21 cellular contexts compared by ENCODE assay signal in the genomic region with DNA sequence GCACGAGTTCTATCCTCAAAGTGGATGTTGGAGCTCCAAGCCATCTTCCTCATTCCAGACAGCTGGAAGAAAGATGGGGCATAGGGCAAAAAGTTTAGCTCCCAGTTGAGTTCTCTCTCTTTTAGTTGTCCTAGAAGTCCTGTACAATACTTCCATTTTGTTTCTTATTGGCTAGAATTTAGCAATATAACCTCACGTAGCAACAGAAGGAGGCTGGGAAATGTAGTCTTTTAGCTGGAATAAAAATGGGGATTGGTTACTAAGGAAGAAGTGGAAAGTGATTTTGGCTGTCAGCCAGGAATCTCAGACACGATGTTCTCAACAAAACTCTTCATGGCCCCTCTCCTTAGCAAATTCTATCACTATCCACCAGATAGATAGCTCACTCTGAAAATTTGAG.
DNase-seq lines count a peak whose midpoint lies in the region; ATAC-seq and TF ChIP-seq lines count a peak whose summit lies in the region.
"Had no signal": no experiment of that assay in that cellular context is flagged by ENCODE, and none has a peak within 500 bp of the region (broad histone marks: within the 10 kb centered on the region; RNA-seq: fewer than 3 reads in every experiment).

No MANE protein-coding gene starts in this region.

- ATAC-seq in Right ventricle myocardium inferior = peak; percentile 3
- ATAC-seq in right cardiac atrium = no peak
- ATAC-seq in HG02981 (IDR thresholded peaks at IDR 0.05; ENCODE audit: unreplicated experiment) = no peak

- H3K4me2 ChIP-seq in H9 (ENCODE audit: insufficient read depth, insufficient read length, low read length) = no peak overlapping the region
- H3K4me2 ChIP-seq: KMS-11 had no signal

- H2BK120ac ChIP-seq in H9 (ENCODE audit: low read depth, low read length, poor library complexity, severe bottlenecking) = no peak overlapping the region

- H2BK20ac ChIP-seq in H9 (ENCODE audit: low read depth, low read length, poor library complexity, severe bottlenecking) = no peak overlapping the region

- H3K9me3 ChIP-seq in H9 (ENCODE audit: control insufficient read depth, low read depth, low read length) (no peaks in the 10 kb centered on the region), right cardiac atrium (ENCODE audit: control insufficient read depth, low read length) (no peaks in the 10 kb centered on the region)
- H3K9me3 ChIP-seq: HAP-1, SJCRH30 had no signal

- H2AK5ac ChIP-seq in H9 (ENCODE audit: insufficient read length, low read length) = no peak overlapping the region

- WGBS in H9 (ENCODE audit: extremely low coverage, insufficient read length, low lambda C conversion rate) = no CpG with 5 or more reads among the region's 3 CpGs
- WGBS in right cardiac atrium = 46% methylated on average over 3 of the region's 3 CpGs

- H3K79me1 ChIP-seq in H9 (ENCODE audit: insufficient read depth, low read depth, low read length, poor library complexity, severe bottlenecking) = no peaks in the 10 kb centered on the region

- H3K18ac ChIP-seq in H9 (ENCODE audit: insufficient read length, low read depth, low read length) = no peak overlapping the region

- no peak overlapping the region for H2BK15ac ChIP-seq in H9 (ENCODE audit: low read depth, low read length)

- H3K4me1 Mint-ChIP-seq in H9 = peaks cover 4% of the 10 kb centered on the region in 2 experiments

- H3K27ac ChIP-seq in H9 (ENCODE audit: insufficient read length, low read depth, low read length) (no peak overlapping the region), right cardiac atrium (ENCODE audit: low read length) (peak overlapping the region; percentile 71)
- H3K27ac ChIP-seq: KMS-11, SJCRH30 had no signal

- H3T11ph ChIP-seq in H9 (ENCODE audit: low read length) = no peak overlapping the region

- DNase-seq in Right ventricle myocardium inferior (ENCODE audit: missing footprints) = no peak
- DNase-seq in cardiac septum (ENCODE audit: low spot score) = no peak
- no peak for DNase-seq in H9
- DNase-seq in amniotic epithelial cell (ENCODE audit: low read depth) = peak; percentile 21
- no peak for DNase-seq in right cardiac atrium
- DNase-seq in NCI-H82 (lab: John Stamatoyannopoulos, UW) = no peak
- no peak for DNase-seq in inferior parietal cortex (ENCODE audit: extremely low spot score)
- DNase-seq: 8988T, DMS53, HFFc6, NCI-H1092, NCI-H1417 treated with DMSO at 0.1 percent for 48 hours, NCI-H1694 treated with DMSO at 0.1 percent for 48 hours, NCI-H2081 treated with DMSO at 0.1 percent for 48 hours, NCI-H2171 treated with DMSO at 0.1 percent for 48 hours, NCI-H345, NCI-H510A treated with DMSO at 0.1 percent for 48 hours, SJCRH30 had no signal

- H3K4me3 ChIP-seq in right cardiac atrium (ENCODE audit: low read length) = no peak overlapping the region
- H3K4me3 ChIP-seq: HAP-1, SJCRH30 had no signal

- H2BK12ac ChIP-seq in H9 (ENCODE audit: insufficient read length, low read depth, low read length) = no peak overlapping the region

- H3K9ac ChIP-seq in H9 (ENCODE audit: extremely low read depth, insufficient read length, low read length) = no peak overlapping the region
- H3K9ac ChIP-seq: KMS-11 had no signal

- no peak overlapping the region for H3K23ac ChIP-seq in H9 (ENCODE audit: insufficient read length, low read depth, low read length)

- H3K79me2 ChIP-seq in H9 (ENCODE audit: insufficient read depth, low read length) = no peaks in the 10 kb centered on the region

- H3K36me3 Mint-ChIP-seq in H9 (ENCODE audit: insufficient read depth in 1 of 3, low read depth in 3 of 3) = no peaks in the 10 kb centered on the region

- H4K8ac ChIP-seq in H9 (replicated peaks; ENCODE audit: insufficient read length, low read depth, low read length) = no peak overlapping the region

- H3K56ac ChIP-seq in H9 (ENCODE audit: insufficient read length, low read depth, low read length) = no peak overlapping the region

- H4K5ac ChIP-seq in H9 (ENCODE audit: insufficient read length, low read depth, low read length) = no peak overlapping the region

- H3K27me3 ChIP-seq in H9 (ENCODE audit: insufficient read depth, low read length) (no peaks in the 10 kb centered on the region), right cardiac atrium (ENCODE audit: control insufficient read depth, insufficient read depth) (no peaks in the 10 kb centered on the region)
- H3K27me3 ChIP-seq: SJCRH30 had no signal

- H4K91ac ChIP-seq in H9 (ENCODE audit: insufficient read length, low read depth, low read length) = no peak overlapping the region

- no peaks in the 10 kb centered on the region; the same call in 1 of the 2 replicates for H3K4me1 ChIP-seq in H9 (ENCODE audit: insufficient read depth, low read length)
- peaks cover 2% of the 10 kb centered on the region for H3K4me1 ChIP-seq in right cardiac atrium (ENCODE audit: control insufficient read depth, insufficient read depth, low read length)
- H3K4me1 ChIP-seq: HAP-1, SJCRH30 had no signal

- intact Hi-C loops in Right ventricle myocardium inferior (cut with DNase I) = loop anchor here (10.0 kb wide), 1 partner anchor 231 kb away; no protein-coding TSS in a partner anchor
- intact Hi-C loops in cardiac septum (cut with DNase I) = loop anchor here (5.0 kb wide), 2 partner anchors 68 to 77 kb away; no protein-coding TSS in a partner anchor
- intact Hi-C loops in right cardiac atrium (cut with DNase I) = no loop called here

- H3K27me3 Mint-ChIP-seq in H9 (ENCODE audit: low read depth) = no peaks in the 10 kb centered on the region

- TF ChIP-seq CTCF in H9 (conservative IDR thresholded peaks at IDR 0.05) = no peak

- H3K9me3 Mint-ChIP-seq in H9 = no peaks in the 10 kb centered on the region

- H3K27ac Mint-ChIP-seq in H9 = no peak overlapping the region
- H3K27ac Mint-ChIP-seq: HFFc6 had no signal

- no peaks in the 10 kb centered on the region for H4K20me1 ChIP-seq in H9 (ENCODE audit: control insufficient read depth, insufficient read depth, insufficient read length)

- no peaks in the 10 kb centered on the region for H3K23me2 ChIP-seq in H9 (ENCODE audit: insufficient read length, low read depth, low read length, poor library complexity, severe bottlenecking)

- H3K14ac ChIP-seq in H9 (ENCODE audit: insufficient read depth, low read length) = no peak overlapping the region

- peak overlapping the region; percentile 62 for H2AFZ ChIP-seq in H9 (ENCODE audit: low read length)

- no peak overlapping the region for H3K4me3 Mint-ChIP-seq in H9
- H3K4me3 Mint-ChIP-seq: HFFc6 had no signal

- no peak overlapping the region for H3K4ac ChIP-seq in H9 (ENCODE audit: low read depth, low read length)

- H2BK5ac ChIP-seq in H9 (ENCODE audit: insufficient read length, low read length) = no peak overlapping the region

Comparison
In these comparisons a context has a peak if more than half of its experiments do, and no peak if none do; other contexts are left out.
1. intact Hi-C loops: an anchor here in Right ventricle myocardium inferior (10.0 kb wide) and cardiac septum (5.0 kb wide); none called in right cardiac atrium.